11 cellular contexts compared by ENCODE assay signal in the genomic region with DNA sequence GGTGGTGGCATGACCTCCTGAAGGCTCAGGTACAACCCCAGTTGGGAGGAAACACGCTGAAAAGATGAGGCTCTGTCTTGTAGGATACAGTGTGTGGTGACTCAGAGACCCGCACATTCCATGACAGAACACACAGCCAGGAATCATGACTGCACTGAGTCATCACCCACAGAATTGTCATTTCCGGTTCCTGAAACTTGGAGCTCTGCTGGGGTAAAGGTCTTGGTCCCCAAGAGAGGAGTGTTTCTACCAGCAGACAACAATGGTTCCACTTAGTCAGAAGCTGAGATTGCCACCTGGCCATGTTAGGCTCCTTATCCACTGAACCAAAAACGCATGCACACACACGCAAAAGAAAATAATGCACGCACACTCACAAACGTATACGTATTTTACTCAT. TPM values are rescaled to one million over a fixed set of nuclear protein-coding genes. Genes with fewer than 3 reads are reported as not detected.
DNase-seq lines count a peak whose midpoint lies in the region; ATAC-seq and TF ChIP-seq lines count a peak whose summit lies in the region.
"Had no signal": no experiment of that assay in that cellular context is flagged by ENCODE, and none has a peak within 500 bp of the region (broad histone marks: within the 10 kb centered on the region; RNA-seq: fewer than 3 reads in every experiment).

No MANE protein-coding gene starts in this region.

- peak; percentile 71 for DNase-seq in Caki2 (ENCODE audit: low read depth)
- DNase-seq in MV-4-11 (lab: John Stamatoyannopoulos, UW) = peak; percentile 76
- peak; percentile 98 for DNase-seq in dermis blood vessel endothelial cell
- peak; percentile 90 for DNase-seq in non-pigmented ciliary epithelial cell (ENCODE audit: low read depth)
- DNase-seq in NK-92 treated with Interleukin-12 subunit alpha and Interleukin-12 subunit beta, amount 100 ng/mL, for 24 hours (lab: John Stamatoyannopoulos, UW) = no peak
- no peak for DNase-seq in occipital lobe (lab: John Stamatoyannopoulos, UW)
- no peak for DNase-seq in natural killer cell
- DNase-seq in activated CD8-positive, alpha-beta memory T cell treated with anti-CD3 and anti-CD28 coated beads, Interleukin-2, amount 10 ng/mL, durations not matched to agents 7 days and 5 days = no peak
- DNase-seq: stimulated activated naive CD4-positive, alpha-beta T cell treated with Interleukin-2 at 50 U/mL for 16 hours had no signal

- in situ Hi-C loops in Caki2 (cut with HindIII; ENCODE audit: low pct_unique_long_range_greater_than_20kb, low sequenced_read_pairs) = no loop called here

- CTCF ChIA-PET in activated CD8-positive, alpha-beta memory T cell treated with anti-CD3 and anti-CD28 coated beads, Interleukin-2, amount 10 ng/mL, durations not matched to agents 7 days and 5 days (lab: Charles Lee) = no interaction called here

- no peaks in the 10 kb centered on the region for H3K4me1 Mint-ChIP-seq in natural killer cell
- H3K4me1 Mint-ChIP-seq in activated CD8-positive, alpha-beta memory T cell treated with anti-CD3 and anti-CD28 coated beads, Interleukin-2, amount 10 ng/mL, durations not matched to agents 7 days and 5 days = no peaks in the 10 kb centered on the region

- ATAC-seq in natural killer cell = no peak
- no peak for ATAC-seq in activated CD8-positive, alpha-beta memory T cell treated with anti-CD3 and anti-CD28 coated beads, Interleukin-2, amount 10 ng/mL, durations not matched to agents 7 days and 5 days
- ATAC-seq: GM12878 had no signal

- no peaks in the 10 kb centered on the region for H3K36me3 Mint-ChIP-seq in natural killer cell
- H3K36me3 Mint-ChIP-seq in activated CD8-positive, alpha-beta memory T cell treated with anti-CD3 and anti-CD28 coated beads, Interleukin-2, amount 10 ng/mL, durations not matched to agents 7 days and 5 days = peaks cover 1% of the 10 kb centered on the region
- H3K36me3 Mint-ChIP-seq: activated naive CD8-positive, alpha-beta T cell had no signal

- no peak overlapping the region for H3K27ac Mint-ChIP-seq in natural killer cell
- H3K27ac Mint-ChIP-seq in activated CD8-positive, alpha-beta memory T cell treated with anti-CD3 and anti-CD28 coated beads, Interleukin-2, amount 10 ng/mL, durations not matched to agents 7 days and 5 days = no peak overlapping the region
- H3K27ac Mint-ChIP-seq: activated naive CD8-positive, alpha-beta T cell had no signal

- intact Hi-C loops in natural killer cell (cut with micrococcal nuclease) = no loop called here

- no peak overlapping the region for H3K4me3 Mint-ChIP-seq in natural killer cell
- no peak overlapping the region for H3K4me3 Mint-ChIP-seq in activated CD8-positive, alpha-beta memory T cell treated with anti-CD3 and anti-CD28 coated beads, Interleukin-2, amount 10 ng/mL, durations not matched to agents 7 days and 5 days
- H3K4me3 Mint-ChIP-seq: activated naive CD8-positive, alpha-beta T cell had no signal

- H3K9me3 Mint-ChIP-seq in natural killer cell = no peaks in the 10 kb centered on the region
- H3K9me3 Mint-ChIP-seq in activated CD8-positive, alpha-beta memory T cell treated with anti-CD3 and anti-CD28 coated beads, Interleukin-2, amount 10 ng/mL, durations not matched to agents 7 days and 5 days (ENCODE audit: low read depth) = peaks cover 6% of the 10 kb centered on the region

- TF ChIP-seq CTCF in natural killer cell (IDR thresholded peaks at IDR 0.05) = no peak

- peaks cover 16 to 19% of the 10 kb centered on the region in 2 donors for H3K27me3 Mint-ChIP-seq in natural killer cell (ENCODE audit: low read depth in 2 of 2)
- H3K27me3 Mint-ChIP-seq in activated CD8-positive, alpha-beta memory T cell treated with anti-CD3 and anti-CD28 coated beads, Interleukin-2, amount 10 ng/mL, durations not matched to agents 7 days and 5 days = peaks cover 2% of the 10 kb centered on the region
- H3K27me3 Mint-ChIP-seq: activated naive CD8-positive, alpha-beta T cell had no signal

RNA-seq across cellular contexts. Expression of gene CYB5R3, which starts 31.5 kb away (rescaled TPM):
- total RNA-seq in Caki2 (2014; rRNA removed; shearing (Covaris generic); ENCODE audit: low replicate concordance) = 68.0 and 95.7 TPM in 2 replicates
- total RNA-seq in dermis blood vessel endothelial cell = 139 and 192 TPM in 2 replicates
- 14.0 TPM for total RNA-seq in occipital lobe
- 10 to 100 TPM; 55.7 to 72.6 (median 68.0) TPM for total RNA-seq in natural killer cell
- total RNA-seq in activated CD8-positive, alpha-beta memory T cell treated with anti-CD3 and anti-CD28 coated beads, Interleukin-2, amount 10 ng/mL, durations not matched to agents 7 days and 5 days = 10 to 100 TPM; 66.2 to 66.8 TPM

RNA-seq across cellular contexts. Expression of gene A4GALT, which starts 40.0 kb away (rescaled TPM):
- 5.6 and 8.3 TPM in 2 replicates for total RNA-seq in Caki2 (2014; rRNA removed; shearing (Covaris generic); ENCODE audit: low replicate concordance)
- total RNA-seq in dermis blood vessel endothelial cell (52.5 and 60.2 TPM in 2 replicates), occipital lobe (0.31 TPM), natural killer cell (under 1 TPM in 1 of 3 donors, not detected in 2; 0.26 TPM)
- total RNA-seq in activated CD8-positive, alpha-beta memory T cell treated with anti-CD3 and anti-CD28 coated beads, Interleukin-2, amount 10 ng/mL, durations not matched to agents 7 days and 5 days = under 1 TPM; 0.52 to 0.61 TPM

RNA-seq across cellular contexts. Expression of gene ATP5MGL, which starts 40.2 kb away (rescaled TPM):
- not detected in 2 replicates for total RNA-seq in Caki2 (2014; rRNA removed; shearing (Covaris generic); ENCODE audit: low replicate concordance)
- total RNA-seq in dermis blood vessel endothelial cell (0.47 TPM in 1 of 2 replicates, not detected in the other), occipital lobe (0.31 TPM), natural killer cell (1 to 10 TPM; 4.5 to 6.4 (median 6.1) TPM)
- total RNA-seq in activated CD8-positive, alpha-beta memory T cell treated with anti-CD3 and anti-CD28 coated beads, Interleukin-2, amount 10 ng/mL, durations not matched to agents 7 days and 5 days = 1 to 10 TPM in 1 of 2 experiments, under 1 TPM in 1; 0.68 to 1.0 TPM

Comparison
In these comparisons a context has a peak if more than half of its experiments do, and no peak if none do; other contexts are left out.
1. DNase-seq: peak in Caki2 (single experiment), MV-4-11 (single experiment), dermis blood vessel endothelial cell (single experiment) and non-pigmented ciliary epithelial cell (single experiment); none in NK-92 treated with Interleukin-12 subunit alpha and Interleukin-12 subunit beta, amount 100 ng/mL, for 24 hours (single experiment), occipital lobe (single experiment), natural killer cell (single experiment) and activated CD8-positive, alpha-beta memory T cell treated with anti-CD3 and anti-CD28 coated beads, Interleukin-2, amount 10 ng/mL, durations not matched to agents 7 days and 5 days (single experiment).